8 cellular contexts compared by ENCODE assay signal in the genomic region with DNA sequence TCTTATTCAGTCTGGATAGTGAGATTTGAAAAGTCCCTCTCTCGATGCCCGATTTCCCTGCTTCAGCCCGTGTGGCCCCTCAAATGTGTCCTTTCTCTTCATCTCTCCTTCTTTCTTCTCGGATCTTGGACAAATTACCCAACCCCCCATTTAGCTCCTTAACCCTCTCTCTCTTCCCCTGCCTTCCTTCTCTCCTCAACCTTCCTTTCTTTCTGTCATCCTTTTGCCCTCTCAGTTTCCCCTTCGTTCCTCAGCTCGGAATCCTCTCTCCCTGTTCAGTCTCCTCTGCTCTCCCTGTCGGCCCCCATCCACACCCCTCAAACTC. TPM values are rescaled to one million over a fixed set of nuclear protein-coding genes. Genes with fewer than 3 reads are reported as not detected.
DNase-seq lines count a peak whose midpoint lies in the region; ATAC-seq, FAIRE-seq and TF ChIP-seq lines count a peak whose summit lies in the region.

No MANE protein-coding gene starts in this region.

- POLR2A ChIA-PET in A549 (lab: Yijun Ruan, JAX), result interaction anchor here (0.6 to 3.4 kb wide), 10 partner anchors 8 to 139 kb away, joined by 3 to 27 read pairs (median 4); partner anchors contain the start of genes CBX5, COPZ1, HNRNPA1 and NFE2

- peak overlapping the region; percentile 81 for H3K9ac ChIP-seq in HUES6 (ENCODE audit: low read length)
- peak overlapping the region; percentile 73 to 83 for H3K9ac ChIP-seq in duodenal mucosa (ENCODE audit: low read depth in 1 of 2, low read length in 2 of 2)
- H3K9ac ChIP-seq in mucosa of stomach (ENCODE audit: low read length), result peak overlapping the region; percentile 87

- no peaks in the 10 kb centered on the region for H3K27me3 Mint-ChIP-seq in activated T-cell treated with anti-CD3 and anti-CD28 coated beads, Interleukin-2, amount 50 U/mL, for 24 hours

- TF ChIP-seq CTCF in A549 (IDR thresholded peaks at IDR 0.05), result no peak

- ATAC-seq in A549, result no peak

- FAIRE-seq in A549 (lab: Jason Lieb, UNC), result no peak

- H3K27ac Mint-ChIP-seq in activated T-cell treated with anti-CD3 and anti-CD28 coated beads, Interleukin-2, amount 50 U/mL, for 24 hours, result no peak overlapping the region

- H3K4me1 ChIP-seq in A549 (peaks cover 28% of the 10 kb centered on the region), HUES6 (ENCODE audit: control insufficient read depth, insufficient read depth, low read length) (peaks cover 55% of the 10 kb centered on the region), duodenal mucosa (ENCODE audit: control insufficient read depth in 1 of 2, insufficient read depth in 2 of 2, low read length in 2 of 2) (peaks cover 11 to 21% of the 10 kb centered on the region in 2 donors), mucosa of stomach (ENCODE audit: control insufficient read depth, insufficient read depth, low read length) (peaks cover 18% of the 10 kb centered on the region)

- H3K9me3 ChIP-seq in A549 (no peaks in the 10 kb centered on the region), HUES6 (ENCODE audit: control insufficient read depth, insufficient read depth, low read depth, low read length) (no peaks in the 10 kb centered on the region), duodenal mucosa (ENCODE audit: control insufficient read depth in 1 of 2, low read length in 2 of 2) (no peaks in the 10 kb centered on the region), mucosa of stomach (ENCODE audit: control insufficient read depth, low read length) (no peaks in the 10 kb centered on the region)

- TF ChIP-seq EP300 in A549 (IDR thresholded peaks at IDR 0.05), result no peak

- H3K4me3 Mint-ChIP-seq in activated T-cell treated with anti-CD3 and anti-CD28 coated beads, Interleukin-2, amount 50 U/mL, for 24 hours, result no peak overlapping the region

- no peaks in the 10 kb centered on the region for H3K36me3 Mint-ChIP-seq in activated T-cell treated with anti-CD3 and anti-CD28 coated beads, Interleukin-2, amount 50 U/mL, for 24 hours (ENCODE audit: low read depth)

- H3K4me2 ChIP-seq in A549, result peak overlapping the region; percentile 89

- no peak for DNase-seq in A549 (ENCODE audit: low read depth in 1 of 2, low spot score in 1 of 2)
- no peak for DNase-seq in NCI-H82 treated with DMSO at 0.1 percent for 48 hours (lab: John Stamatoyannopoulos, UW; ENCODE audit: unreplicated experiment)
- DNase-seq in activated CD8-positive, alpha-beta memory T cell treated with anti-CD3 and anti-CD28 coated beads, Interleukin-2, amount 50 U/mL, for 48 hours, result no peak
- no peak for DNase-seq in activated T-cell treated with anti-CD3 and anti-CD28 coated beads, Interleukin-2, amount 50 U/mL, for 24 hours
- DNase-seq in stimulated activated CD4-positive, alpha-beta T cell treated with anti-CD3 and anti-CD28 coated beads, Interleukin-1b, Interleukin-23, amount 100 ng/mL, for 48 hours, result no peak

- WGBS in A549 (ENCODE audit: missing lambda C conversion rate), result 4% methylated on average over 7 of the region's 7 CpGs

- peak overlapping the region; percentile 54 for H3K4me3 ChIP-seq in A549
- peak overlapping the region; percentile 83 for H3K4me3 ChIP-seq in HUES6 (ENCODE audit: low read depth, low read length)
- peak overlapping the region; percentile 81 to 99 for H3K4me3 ChIP-seq in duodenal mucosa (ENCODE audit: low read depth in 1 of 2, low read length in 2 of 2)
- H3K4me3 ChIP-seq in mucosa of stomach (ENCODE audit: low read length), result peak overlapping the region; percentile 85

- no peaks in the 10 kb centered on the region for H3K9me3 Mint-ChIP-seq in activated T-cell treated with anti-CD3 and anti-CD28 coated beads, Interleukin-2, amount 50 U/mL, for 24 hours

- no peak for TF ChIP-seq POLR2A in A549 (IDR thresholded peaks at IDR 0.05; ENCODE audit: low read length)

- H3K36me3 ChIP-seq in HUES6 (ENCODE audit: control insufficient read depth, insufficient read depth, low read length), result no peaks in the 10 kb centered on the region
- no peaks in the 10 kb centered on the region for H3K36me3 ChIP-seq in duodenal mucosa (ENCODE audit: control insufficient read depth in 1 of 2, insufficient read depth in 2 of 2, low read length in 2 of 2)
- H3K36me3 ChIP-seq in mucosa of stomach (ENCODE audit: control insufficient read depth, insufficient read depth, low read length), result no peaks in the 10 kb centered on the region

- H3K4me1 Mint-ChIP-seq in activated T-cell treated with anti-CD3 and anti-CD28 coated beads, Interleukin-2, amount 50 U/mL, for 24 hours (ENCODE audit: low read depth), result peaks cover 7% of the 10 kb centered on the region

- TF ChIP-seq RAD21 in A549 (conservative IDR thresholded peaks at IDR 0.05 in 1 of 2, IDR thresholded peaks at IDR 0.05 in 1 of 2), result no peak

- H3K27ac ChIP-seq in A549, result peak overlapping the region; percentile 80 to 87
- peak overlapping the region; percentile 54; the same call in 1 of the 2 replicates for H3K27ac ChIP-seq in HUES6 (ENCODE audit: low read depth, low read length)
- H3K27ac ChIP-seq in duodenal mucosa (ENCODE audit: low read depth, low read length), result peak overlapping the region; percentile 68

- CTCF ChIA-PET in A549 (lab: Yijun Ruan, JAX), result interaction anchor here (0.6 to 9.2 kb wide), 17 partner anchors 11 to 350 kb away, joined by 3 to 125 read pairs (median 6); partner anchors contain the start of genes COPZ1 and HOXC8

- H3K27me3 ChIP-seq in HUES6 (ENCODE audit: control insufficient read depth, insufficient read depth, low read length) (no peaks in the 10 kb centered on the region), duodenal mucosa (ENCODE audit: control insufficient read depth in 1 of 2, insufficient read depth in 2 of 2, low read length in 2 of 2) (no peaks in the 10 kb centered on the region), mucosa of stomach (ENCODE audit: control insufficient read depth, insufficient read depth, low read length) (peaks cover 8% of the 10 kb centered on the region)

TF ChIP-seq in A549, 52 proteins besides CTCF, POLR2A, EP300 and RAD21:
- no peak for TF ChIP-seq JUN (IDR thresholded peaks at IDR 0.05)
- TF ChIP-seq MAX (IDR thresholded peaks at IDR 0.05), result 0 out of 2 replicates have a peak, but pooled peaks have one; percentile 27

RNA-seq across cellular contexts. Expression of gene GPR84, which starts 5.7 kb away (rescaled TPM):
- polyA plus RNA-seq in A549 (2011; rRNA removed) (not detected in 2 replicates), A549 (2017; fragmentation: RNase III; extraction: RNeasy Plus Mini Kit Qiagen cat#74134 plus additional on column Dnase treatment) (0.04 TPM in 1 of 3 replicates, not detected in the others)
- polyA plus RNA-seq in A549 (2012; cell fraction: cytosol; rRNA removed), result 0.04 TPM in 1 of 2 replicates, not detected in the other
- polyA plus RNA-seq in A549 (2012; cell fraction: nucleus; rRNA removed), result 0.15 and 0.18 TPM in 2 replicates
- polyA minus RNA-seq in A549 (2011; rRNA and poly(A)+ RNA removed), result not detected in 2 replicates

RNA-seq across cellular contexts. Expression of gene ZNF385A, which starts 26.0 kb away (rescaled TPM):
- 1.8 and 3.0 TPM in 2 replicates for polyA plus RNA-seq in A549 (2011; rRNA removed)
- 3.6 and 5.9 TPM in 2 replicates for polyA plus RNA-seq in A549 (2012; cell fraction: cytosol; rRNA removed)
- 3.9 and 4.4 TPM in 2 replicates for polyA plus RNA-seq in A549 (2012; cell fraction: nucleus; rRNA removed)
- polyA plus RNA-seq in A549 (2017; fragmentation: RNase III; extraction: RNeasy Plus Mini Kit Qiagen cat#74134 plus additional on column Dnase treatment), result 10.0 to 14.9 TPM (median 14.1 TPM) in 3 replicates
- 9.2 and 9.4 TPM in 2 replicates for polyA minus RNA-seq in A549 (2011; rRNA and poly(A)+ RNA removed)

RNA-seq across cellular contexts. Expression of gene COPZ1, which starts 33.7 kb away (rescaled TPM):
- polyA plus RNA-seq in A549 (2011; rRNA removed), result 590 and 613 TPM in 2 replicates
- polyA plus RNA-seq in A549 (2012; cell fraction: cytosol; rRNA removed), result 171 and 206 TPM in 2 replicates
- polyA plus RNA-seq in A549 (2012; cell fraction: nucleus; rRNA removed), result 62.3 and 114 TPM in 2 replicates
- 300 to 339 TPM (median 304 TPM) in 3 replicates for polyA plus RNA-seq in A549 (2017; fragmentation: RNase III; extraction: RNeasy Plus Mini Kit Qiagen cat#74134 plus additional on column Dnase treatment)
- 178 and 220 TPM in 2 replicates for polyA minus RNA-seq in A549 (2011; rRNA and poly(A)+ RNA removed)

RNA-seq across cellular contexts. Expression of gene NFE2, which starts 57.8 kb away (rescaled TPM):
- polyA plus RNA-seq in A549 (2011; rRNA removed) (0.52 and 0.90 TPM in 2 replicates), A549 (2017; fragmentation: RNase III; extraction: RNeasy Plus Mini Kit Qiagen cat#74134 plus additional on column Dnase treatment) (0.21 to 0.55 TPM (median 0.30 TPM) in 3 replicates)
- polyA plus RNA-seq in A549 (2012; cell fraction: cytosol; rRNA removed), result 0.21 and 0.29 TPM in 2 replicates
- polyA plus RNA-seq in A549 (2012; cell fraction: nucleus; rRNA removed), result 0.32 and 0.34 TPM in 2 replicates
- polyA minus RNA-seq in A549 (2011; rRNA and poly(A)+ RNA removed), result 0.39 and 1.6 TPM in 2 replicates
